2 cellular contexts compared by ENCODE assay signal in the genomic region with DNA sequence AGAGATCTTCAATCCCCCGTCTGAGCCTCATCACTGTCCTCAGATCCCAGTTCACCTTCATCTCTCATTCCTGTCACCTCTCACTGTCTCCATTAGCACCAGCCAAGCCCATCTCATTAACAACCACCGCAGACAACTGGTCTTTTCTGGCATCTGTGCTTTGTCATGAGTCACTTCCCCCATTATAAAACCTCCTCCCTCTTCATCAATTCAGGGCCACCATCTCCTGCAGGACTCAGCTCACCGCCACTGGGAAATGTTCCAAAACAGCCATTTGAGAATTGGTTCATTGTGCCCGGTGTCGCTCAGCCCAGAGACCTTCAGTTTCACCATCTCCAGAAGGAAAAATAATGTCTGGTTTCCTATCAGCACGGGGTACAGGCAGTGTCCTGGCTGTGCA.
TF ChIP-seq lines count a peak whose summit lies in the region.

No MANE protein-coding gene starts in this region.

TF ChIP-seq in IMR-90, 13 proteins besides CTCF, POLR2A, EP300 and RAD21 (continued from another document):
- TF ChIP-seq RCOR1 (IDR thresholded peaks at IDR 0.05; ENCODE audit: insufficient replicate concordance, low read length), result no peak
- TF ChIP-seq, protein P1, sequence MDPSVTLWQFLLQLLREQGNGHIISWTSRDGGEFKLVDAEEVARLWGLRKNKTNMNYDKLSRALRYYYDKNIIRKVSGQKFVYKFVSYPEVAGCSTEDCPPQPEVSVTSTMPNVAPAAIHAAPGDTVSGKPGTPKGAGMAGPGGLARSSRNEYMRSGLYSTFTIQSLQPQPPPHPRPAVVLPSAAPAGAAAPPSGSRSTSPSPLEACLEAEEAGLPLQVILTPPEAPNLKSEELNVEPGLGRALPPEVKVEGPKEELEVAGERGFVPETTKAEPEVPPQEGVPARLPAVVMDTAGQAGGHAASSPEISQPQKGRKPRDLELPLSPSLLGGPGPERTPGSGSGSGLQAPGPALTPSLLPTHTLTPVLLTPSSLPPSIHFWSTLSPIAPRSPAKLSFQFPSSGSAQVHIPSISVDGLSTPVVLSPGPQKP (IDR thresholded peaks at IDR 0.05; ENCODE audit: borderline replicate concordance, low read depth, low read length), result no peak
- TF ChIP-seq, protein P2, sequence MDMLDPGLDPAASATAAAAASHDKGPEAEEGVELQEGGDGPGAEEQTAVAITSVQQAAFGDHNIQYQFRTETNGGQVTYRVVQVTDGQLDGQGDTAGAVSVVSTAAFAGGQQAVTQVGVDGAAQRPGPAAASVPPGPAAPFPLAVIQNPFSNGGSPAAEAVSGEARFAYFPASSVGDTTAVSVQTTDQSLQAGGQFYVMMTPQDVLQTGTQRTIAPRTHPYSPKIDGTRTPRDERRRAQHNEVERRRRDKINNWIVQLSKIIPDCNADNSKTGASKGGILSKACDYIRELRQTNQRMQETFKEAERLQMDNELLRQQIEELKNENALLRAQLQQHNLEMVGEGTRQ (IDR thresholded peaks at IDR 0.05; ENCODE audit: low read depth, low read length), result no peak
- TF ChIP-seq RFX5 (IDR thresholded peaks at IDR 0.05; ENCODE audit: low read depth, low read length), result no peak
- TF ChIP-seq CEBPB (IDR thresholded peaks at IDR 0.05; ENCODE audit: low read depth, low read length), result no peak
- no peak for TF ChIP-seq MAZ (IDR thresholded peaks at IDR 0.05; ENCODE audit: borderline replicate concordance, low read depth, low read length)
- TF ChIP-seq MXI1 (IDR thresholded peaks at IDR 0.05; ENCODE audit: borderline replicate concordance, low read depth, low read length), result no peak
- TF ChIP-seq BHLHE40 (IDR thresholded peaks at IDR 0.05; ENCODE audit: low read depth, low read length), result no peak
- TF ChIP-seq FOS (IDR thresholded peaks at IDR 0.05; ENCODE audit: low read depth, low read length), result no peak
- TF ChIP-seq CHD1 (IDR thresholded peaks at IDR 0.05; ENCODE audit: low read depth, low read length), result no peak
- no peak for TF ChIP-seq MAFK (IDR thresholded peaks at IDR 0.05; ENCODE audit: low read depth, low read length)
TF ChIP-seq in IMR-90: peak in this region for 0.

TF ChIP-seq in SK-N-SH, 30 proteins besides CTCF, POLR2A, EP300 and RAD21 (continued from another document):
- peak; percentile 75; the same call in 1 of the 2 replicates for TF ChIP-seq YY1 (IDR thresholded peaks at IDR 0.05; ENCODE audit: low read depth)
- no peak for TF ChIP-seq ELF1 (IDR thresholded peaks at IDR 0.05)
- TF ChIP-seq FOXJ3 (CRISPR knock-in tag; IDR thresholded peaks at IDR 0.05), result no peak
- TF ChIP-seq RFX5 (IDR thresholded peaks at IDR 0.05; ENCODE audit: low read length), result no peak
- no peak; the same call in 1 of the 2 replicates for TF ChIP-seq REST (IDR thresholded peaks at IDR 0.05; ENCODE audit: low read depth, low read length)
- TF ChIP-seq TAF1 (IDR thresholded peaks at IDR 0.05; ENCODE audit: borderline replicate concordance, low read depth, low read length), result peak; percentile 24; the same call in 1 of the 2 replicates
- TF ChIP-seq FOSL2 (IDR thresholded peaks at IDR 0.05; ENCODE audit: borderline replicate concordance, low read depth), result peak; percentile 81
- peak; percentile 18; the same call in 1 of the 2 replicates for TF ChIP-seq RXRA (IDR thresholded peaks at IDR 0.05; ENCODE audit: borderline replicate concordance, low read depth)
- TF ChIP-seq SMC3 (IDR thresholded peaks at IDR 0.05; ENCODE audit: low read depth, low read length), result no peak
- TF ChIP-seq, protein P3, sequence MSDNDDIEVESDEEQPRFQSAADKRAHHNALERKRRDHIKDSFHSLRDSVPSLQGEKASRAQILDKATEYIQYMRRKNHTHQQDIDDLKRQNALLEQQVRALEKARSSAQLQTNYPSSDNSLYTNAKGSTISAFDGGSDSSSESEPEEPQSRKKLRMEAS (IDR thresholded peaks at IDR 0.05; ENCODE audit: low read depth), result no peak
- TF ChIP-seq RCOR1 (IDR thresholded peaks at IDR 0.05; ENCODE audit: low read length), result no peak; the same call in 1 of the 2 replicates
- no peak for TF ChIP-seq MXI1 (IDR thresholded peaks at IDR 0.05; ENCODE audit: low read depth, low read length)
- TF ChIP-seq, protein P2 (IDR thresholded peaks at IDR 0.05; ENCODE audit: borderline replicate concordance, low read depth, low read length), result no peak
- TF ChIP-seq GATA2 (CRISPR knock-in tag; IDR thresholded peaks at IDR 0.05), result no peak
- TF ChIP-seq, protein P4, sequence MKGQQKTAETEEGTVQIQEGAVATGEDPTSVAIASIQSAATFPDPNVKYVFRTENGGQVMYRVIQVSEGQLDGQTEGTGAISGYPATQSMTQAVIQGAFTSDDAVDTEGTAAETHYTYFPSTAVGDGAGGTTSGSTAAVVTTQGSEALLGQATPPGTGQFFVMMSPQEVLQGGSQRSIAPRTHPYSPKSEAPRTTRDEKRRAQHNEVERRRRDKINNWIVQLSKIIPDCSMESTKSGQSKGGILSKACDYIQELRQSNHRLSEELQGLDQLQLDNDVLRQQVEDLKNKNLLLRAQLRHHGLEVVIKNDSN (IDR thresholded peaks at IDR 0.05; ENCODE audit: borderline replicate concordance, low read depth), result no peak
- TF ChIP-seq MEF2A (IDR thresholded peaks at IDR 0.05; ENCODE audit: borderline replicate concordance, low read depth), result no peak
- TF ChIP-seq, protein P5, sequence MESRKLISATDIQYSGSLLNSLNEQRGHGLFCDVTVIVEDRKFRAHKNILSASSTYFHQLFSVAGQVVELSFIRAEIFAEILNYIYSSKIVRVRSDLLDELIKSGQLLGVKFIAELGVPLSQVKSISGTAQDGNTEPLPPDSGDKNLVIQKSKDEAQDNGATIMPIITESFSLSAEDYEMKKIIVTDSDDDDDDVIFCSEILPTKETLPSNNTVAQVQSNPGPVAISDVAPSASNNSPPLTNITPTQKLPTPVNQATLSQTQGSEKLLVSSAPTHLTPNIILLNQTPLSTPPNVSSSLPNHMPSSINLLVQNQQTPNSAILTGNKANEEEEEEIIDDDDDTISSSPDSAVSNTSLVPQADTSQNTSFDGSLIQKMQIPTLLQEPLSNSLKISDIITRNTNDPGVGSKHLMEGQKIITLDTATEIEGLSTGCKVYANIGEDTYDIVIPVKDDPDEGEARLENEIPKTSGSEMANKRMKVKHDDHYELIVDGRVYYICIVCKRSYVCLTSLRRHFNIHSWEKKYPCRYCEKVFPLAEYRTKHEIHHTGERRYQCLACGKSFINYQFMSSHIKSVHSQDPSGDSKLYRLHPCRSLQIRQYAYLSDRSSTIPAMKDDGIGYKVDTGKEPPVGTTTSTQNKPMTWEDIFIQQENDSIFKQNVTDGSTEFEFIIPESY (IDR thresholded peaks at IDR 0.05; ENCODE audit: borderline replicate concordance, low read depth), result no peak
- no peak for TF ChIP-seq IRF3 (IDR thresholded peaks at IDR 0.05; ENCODE audit: low read depth, low read length)
- no peak for TF ChIP-seq NRF1 (IDR thresholded peaks at IDR 0.05; ENCODE audit: low read depth, low read length)
- TF ChIP-seq FOXM1 (IDR thresholded peaks at IDR 0.05; ENCODE audit: low read depth), result 0 out of 2 replicates have a peak, but pooled peaks have one; percentile 47
- TF ChIP-seq, protein P6, sequence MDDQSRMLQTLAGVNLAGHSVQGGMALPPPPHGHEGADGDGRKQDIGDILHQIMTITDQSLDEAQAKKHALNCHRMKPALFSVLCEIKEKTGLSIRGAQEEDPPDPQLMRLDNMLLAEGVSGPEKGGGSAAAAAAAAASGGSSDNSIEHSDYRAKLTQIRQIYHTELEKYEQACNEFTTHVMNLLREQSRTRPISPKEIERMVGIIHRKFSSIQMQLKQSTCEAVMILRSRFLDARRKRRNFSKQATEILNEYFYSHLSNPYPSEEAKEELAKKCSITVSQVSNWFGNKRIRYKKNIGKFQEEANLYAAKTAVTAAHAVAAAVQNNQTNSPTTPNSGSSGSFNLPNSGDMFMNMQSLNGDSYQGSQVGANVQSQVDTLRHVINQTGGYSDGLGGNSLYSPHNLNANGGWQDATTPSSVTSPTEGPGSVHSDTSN (IDR thresholded peaks at IDR 0.05), result peak; percentile 78; the same call in 1 of the 2 replicates
- peak; percentile 19; the same call in 1 of the 2 replicates for TF ChIP-seq POLR2AphosphoS5 (IDR thresholded peaks at IDR 0.05; ENCODE audit: low read depth, low read length)
- TF ChIP-seq TCF12 (IDR thresholded peaks at IDR 0.05), result peak; percentile 90
- peak; percentile 66; the same call in 1 of the 2 replicates for TF ChIP-seq TEAD4 (IDR thresholded peaks at IDR 0.05; ENCODE audit: borderline replicate concordance, insufficient read depth)
- TF ChIP-seq SIN3A (IDR thresholded peaks at IDR 0.05; ENCODE audit: borderline replicate concordance, low read depth, low read length), result no peak
- TF ChIP-seq CHD2 (IDR thresholded peaks at IDR 0.05; ENCODE audit: low read length, partially characterized antibody), result peak; percentile 55
- TF ChIP-seq EZH2phosphoT487 (IDR thresholded peaks at IDR 0.05; ENCODE audit: borderline replicate concordance, low read depth), result no peak
- no peak for TF ChIP-seq GABPA (IDR thresholded peaks at IDR 0.05; ENCODE audit: low read depth)
- TF ChIP-seq JUND (IDR thresholded peaks at IDR 0.05), result peak; percentile 67
